In the genomic region with DNA sequence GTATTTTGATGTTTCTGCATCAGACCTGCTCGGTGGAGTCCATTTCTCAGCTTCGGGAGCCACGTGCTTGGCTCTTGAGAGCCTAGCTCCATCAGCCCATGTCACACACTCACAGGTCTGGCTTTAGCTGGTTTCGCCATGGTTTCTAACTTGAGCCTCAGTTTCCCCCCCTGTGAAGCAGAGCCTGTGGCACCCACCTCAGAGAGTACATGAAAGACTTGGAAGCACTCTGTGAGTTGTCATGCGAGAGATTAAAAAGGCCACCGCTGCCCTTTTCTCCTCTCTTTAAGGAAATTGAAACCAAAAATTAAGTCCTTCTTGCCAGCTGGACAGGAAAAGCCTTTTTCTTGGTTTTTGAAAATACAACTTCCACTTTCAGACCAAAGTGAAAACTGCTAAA, we compare ENCODE assay signal across 8 cellular contexts. TPM values are rescaled to one million over a fixed set of nuclear protein-coding genes. Genes with fewer than 3 reads are reported as not detected.
DNase-seq lines count a peak whose midpoint lies in the region; ATAC-seq and TF ChIP-seq lines count a peak whose summit lies in the region.

No MANE protein-coding gene starts in this region.

- no peaks in the 10 kb centered on the region for H3K9me3 ChIP-seq in T-helper 17 cell (ENCODE audit: control insufficient read depth, low read length, poor library complexity, severe bottlenecking)
- no peaks in the 10 kb centered on the region for H3K9me3 ChIP-seq in right lobe of liver

- WGBS in right lobe of liver (ENCODE audit: insufficient coverage, low coverage, low lambda C conversion rate, missing lambda C conversion rate): 49% methylated on average over 6 of the region's 6 CpGs

- no peaks in the 10 kb centered on the region for H3K27me3 ChIP-seq in right lobe of liver

- H3K36me3 Mint-ChIP-seq in T-helper 17 cell (ENCODE audit: low read depth): no peaks in the 10 kb centered on the region

- H3K36me3 ChIP-seq in right lobe of liver: no peaks in the 10 kb centered on the region

- TF ChIP-seq CTCF in right lobe of liver (IDR thresholded peaks at IDR 0.05): no peak

- peaks cover 0 to 50% (median 15%) of the 10 kb centered on the region in 4 donors for H3K4me1 ChIP-seq in right lobe of liver

- no peaks in the 10 kb centered on the region for H3K27me3 Mint-ChIP-seq in T-helper 17 cell

- TF ChIP-seq POLR2A in right lobe of liver (IDR thresholded peaks at IDR 0.05): no peak

- H3K4me3 ChIP-seq in right lobe of liver: no peak overlapping the region

- intact Hi-C loops in right lobe of liver (cut with DNase I): no loop called here

- H3K27ac Mint-ChIP-seq in T-helper 17 cell: peak overlapping the region; percentile 61

- peak overlapping the region; percentile 76 for H3K4me3 Mint-ChIP-seq in T-helper 17 cell

- peak; percentile 51 for ATAC-seq in GM18502 (IDR thresholded peaks at IDR 0.05; ENCODE audit: poor library complexity, unreplicated experiment)
- ATAC-seq in HG02588 (IDR thresholded peaks at IDR 0.05; ENCODE audit: unreplicated experiment): peak; percentile 50
- ATAC-seq in T-helper 17 cell: peak; percentile 29
- ATAC-seq in right lobe of liver: peak in 2 of 4 donors; percentile 9 to 42
- no peak for ATAC-seq in activated CD4-positive, CD25-positive, alpha-beta regulatory T cell treated with anti-CD3 and anti-CD28 coated beads, Interleukin-2, amount 50 U/mL, for 24 hours
- no peak for ATAC-seq in HG02970 (IDR thresholded peaks at IDR 0.05; ENCODE audit: low FRiP score, unreplicated experiment)
- no peak for ATAC-seq in esophagus mucosa

- DNase-seq in T-helper 17 cell (no peak), right lobe of liver (no peak), LoVo (ENCODE audit: low spot score) (no peak)

- H3K27ac ChIP-seq in right lobe of liver: peak overlapping the region; percentile 17 to 42 (median 36)

- peaks cover 72% of the 10 kb centered on the region for H3K4me1 Mint-ChIP-seq in T-helper 17 cell

RNA-seq across cellular contexts. Expression of a gene that starts 8.8 kb away (rescaled TPM):
- total RNA-seq in T-helper 17 cell (10 to 100 TPM; 54.7 to 59.4 TPM), right lobe of liver (10 to 100 TPM in 4 of 6 experiments, 1 to 10 TPM in 2; 8.5 to 23.1 (median 13.2) TPM), esophagus mucosa (13.0 TPM)

Comparison
In these comparisons a context has a peak if more than half of its experiments do, and no peak if none do; other contexts are left out.
1. ATAC-seq: peak in GM18502 (single experiment), HG02588 (single experiment) and T-helper 17 cell (single experiment); none in activated CD4-positive, CD25-positive, alpha-beta regulatory T cell treated with anti-CD3 and anti-CD28 coated beads, Interleukin-2, amount 50 U/mL, for 24 hours (0 of 2), HG02970 (single experiment) and esophagus mucosa (single experiment).